Comparison of ENCODE assay signal across 2 cellular contexts in the genomic region with DNA sequence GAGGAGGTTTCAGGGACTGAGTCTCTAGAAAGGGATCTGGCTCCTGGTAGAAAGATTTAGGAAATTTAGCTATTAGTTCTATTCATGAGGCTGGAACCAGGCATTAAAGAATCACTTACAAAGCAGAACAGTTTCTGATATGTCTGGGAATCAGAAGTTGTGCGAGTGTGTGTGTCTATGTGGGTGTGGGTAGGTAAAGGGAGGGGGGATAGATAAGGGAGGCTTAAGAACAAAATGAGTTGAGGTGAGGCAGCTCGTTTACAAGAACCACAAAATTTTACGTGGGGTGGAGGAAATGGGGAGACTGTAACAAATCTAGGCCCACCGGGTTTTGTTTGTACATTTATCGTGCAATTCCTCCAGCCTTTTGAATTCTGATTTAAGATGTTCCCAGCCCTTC.
TF ChIP-seq lines count a peak whose summit lies in the region.

No MANE protein-coding gene starts in this region.

TF ChIP-seq in IMR-90, 13 proteins besides CTCF, POLR2A, EP300 and RAD21:
- TF ChIP-seq, protein P1, sequence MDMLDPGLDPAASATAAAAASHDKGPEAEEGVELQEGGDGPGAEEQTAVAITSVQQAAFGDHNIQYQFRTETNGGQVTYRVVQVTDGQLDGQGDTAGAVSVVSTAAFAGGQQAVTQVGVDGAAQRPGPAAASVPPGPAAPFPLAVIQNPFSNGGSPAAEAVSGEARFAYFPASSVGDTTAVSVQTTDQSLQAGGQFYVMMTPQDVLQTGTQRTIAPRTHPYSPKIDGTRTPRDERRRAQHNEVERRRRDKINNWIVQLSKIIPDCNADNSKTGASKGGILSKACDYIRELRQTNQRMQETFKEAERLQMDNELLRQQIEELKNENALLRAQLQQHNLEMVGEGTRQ (IDR thresholded peaks at IDR 0.05; ENCODE audit: low read depth, low read length): no peak
- TF ChIP-seq RCOR1 (IDR thresholded peaks at IDR 0.05; ENCODE audit: insufficient replicate concordance, low read length): no peak
- TF ChIP-seq NFE2L2 (IDR thresholded peaks at IDR 0.05; ENCODE audit: low read depth, low read length): no peak
- TF ChIP-seq CHD1 (IDR thresholded peaks at IDR 0.05; ENCODE audit: low read depth, low read length): no peak
- no peak for TF ChIP-seq MAFK (IDR thresholded peaks at IDR 0.05; ENCODE audit: low read depth, low read length)
- no peak for TF ChIP-seq BHLHE40 (IDR thresholded peaks at IDR 0.05; ENCODE audit: low read depth, low read length)
- TF ChIP-seq MAZ (IDR thresholded peaks at IDR 0.05; ENCODE audit: borderline replicate concordance, low read depth, low read length): no peak
- no peak for TF ChIP-seq RFX5 (IDR thresholded peaks at IDR 0.05; ENCODE audit: low read depth, low read length)
- TF ChIP-seq CEBPB (IDR thresholded peaks at IDR 0.05; ENCODE audit: low read depth, low read length): no peak
- TF ChIP-seq MXI1 (IDR thresholded peaks at IDR 0.05; ENCODE audit: borderline replicate concordance, low read depth, low read length): no peak
- TF ChIP-seq SMC3 (IDR thresholded peaks at IDR 0.05; ENCODE audit: low read depth, low read length): no peak
- TF ChIP-seq, protein P2, sequence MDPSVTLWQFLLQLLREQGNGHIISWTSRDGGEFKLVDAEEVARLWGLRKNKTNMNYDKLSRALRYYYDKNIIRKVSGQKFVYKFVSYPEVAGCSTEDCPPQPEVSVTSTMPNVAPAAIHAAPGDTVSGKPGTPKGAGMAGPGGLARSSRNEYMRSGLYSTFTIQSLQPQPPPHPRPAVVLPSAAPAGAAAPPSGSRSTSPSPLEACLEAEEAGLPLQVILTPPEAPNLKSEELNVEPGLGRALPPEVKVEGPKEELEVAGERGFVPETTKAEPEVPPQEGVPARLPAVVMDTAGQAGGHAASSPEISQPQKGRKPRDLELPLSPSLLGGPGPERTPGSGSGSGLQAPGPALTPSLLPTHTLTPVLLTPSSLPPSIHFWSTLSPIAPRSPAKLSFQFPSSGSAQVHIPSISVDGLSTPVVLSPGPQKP (IDR thresholded peaks at IDR 0.05; ENCODE audit: borderline replicate concordance, low read depth, low read length): no peak
- no peak for TF ChIP-seq FOS (IDR thresholded peaks at IDR 0.05; ENCODE audit: low read depth, low read length)
TF ChIP-seq in IMR-90: peak in this region for 0.

TF ChIP-seq in K562, 482 proteins besides CTCF, POLR2A, EP300 and RAD21:
- TF ChIP-seq BHLHE40 (IDR thresholded peaks at IDR 0.05; ENCODE audit: low read length) (no peak), EGR1 (conservative IDR thresholded peaks at IDR 0.05) (0 out of 2 replicates have a peak, but pooled peaks have one; percentile 12), ZC3H4 (CRISPR knock-in tag; IDR thresholded peaks at IDR 0.05; ENCODE audit: borderline replicate concordance) (no peak), MTF1 (CRISPR knock-in tag; IDR thresholded peaks at IDR 0.05; ENCODE audit: borderline replicate concordance) (no peak), DPF2 (IDR thresholded peaks at IDR 0.05) (peak; percentile 30; the same call in 1 of the 2 replicates), MTA1 (IDR thresholded peaks at IDR 0.05; ENCODE audit: borderline replicate concordance) (no peak)
